11 cellular contexts compared by ENCODE assay signal in the genomic region with DNA sequence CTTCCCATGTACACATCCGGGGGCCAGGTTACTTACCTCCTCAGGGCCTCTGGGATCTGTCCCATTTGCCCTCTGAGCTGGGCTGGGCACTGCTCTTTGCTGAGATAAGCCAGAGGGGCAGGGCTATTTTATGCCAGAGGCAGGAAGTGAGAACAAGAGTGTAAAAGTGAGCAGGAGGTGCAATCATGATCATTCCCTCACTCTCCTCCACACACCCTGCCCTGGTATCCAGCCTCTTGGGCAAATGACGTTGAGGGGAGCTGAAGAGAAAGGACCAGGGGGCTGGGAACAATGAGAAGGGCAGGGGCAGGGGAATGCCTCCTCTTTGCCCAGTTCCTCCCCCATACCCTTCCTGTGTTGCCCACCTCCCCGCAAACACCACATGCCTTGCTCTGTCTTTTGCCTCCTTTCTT. TPM values are rescaled to one million over a fixed set of nuclear protein-coding genes. Genes with fewer than 3 reads are reported as not detected.
DNase-seq lines count a peak whose midpoint lies in the region; ATAC-seq and TF ChIP-seq lines count a peak whose summit lies in the region.
"Had no signal": no experiment of that assay in that cellular context is flagged by ENCODE, and none has a peak within 500 bp of the region (broad histone marks: within the 10 kb centered on the region; RNA-seq: fewer than 3 reads in every experiment).

No MANE protein-coding gene starts in this region.

- H3K4me1 ChIP-seq in CD4-positive, alpha-beta memory T cell (ENCODE audit: insufficient read depth, low read length): peaks cover 57% of the 10 kb centered on the region
- H3K4me1 ChIP-seq in Loucy (ENCODE audit: insufficient read depth, low read length, poor library complexity, severe bottlenecking): peaks cover 66% of the 10 kb centered on the region
- H3K4me1 ChIP-seq: gastrocnemius medialis had no signal

- peak overlapping the region; percentile 82 to 93 (median 88) for H3K4me3 Mint-ChIP-seq in CD4-positive, alpha-beta memory T cell
- peak overlapping the region; percentile 84 to 96 (median 94) for H3K4me3 Mint-ChIP-seq in naive B cell
- H3K4me3 Mint-ChIP-seq in progenitor cell of endocrine pancreas (ENCODE audit: low read depth): no peak overlapping the region

- H3K27ac Mint-ChIP-seq in CD4-positive, alpha-beta memory T cell: peak overlapping the region; percentile 91 to 98 (median 97)
- H3K27ac Mint-ChIP-seq in naive B cell (peak overlapping the region; percentile 94 to 100 (median 99)), progenitor cell of endocrine pancreas (no peak overlapping the region)

- H3K9me3 ChIP-seq in CD4-positive, alpha-beta memory T cell (ENCODE audit: control insufficient read depth in 1 of 2, low read length in 2 of 2): no peaks in the 10 kb centered on the region
- no peaks in the 10 kb centered on the region for H3K9me3 ChIP-seq in Loucy (ENCODE audit: insufficient read depth, low read depth, low read length)
- H3K9me3 ChIP-seq: gastrocnemius medialis had no signal

- no peaks in the 10 kb centered on the region for H3K27me3 Mint-ChIP-seq in CD4-positive, alpha-beta memory T cell
- H3K27me3 Mint-ChIP-seq in naive B cell (no peaks in the 10 kb centered on the region), progenitor cell of endocrine pancreas (peaks cover 50% of the 10 kb centered on the region)

- no peaks in the 10 kb centered on the region for H3K9me3 Mint-ChIP-seq in CD4-positive, alpha-beta memory T cell
- H3K9me3 Mint-ChIP-seq in naive B cell (no peaks in the 10 kb centered on the region), progenitor cell of endocrine pancreas (ENCODE audit: low read depth) (no peaks in the 10 kb centered on the region)

- peak overlapping the region; percentile 84 for H3K9ac ChIP-seq in Loucy (ENCODE audit: low read depth, low read length, poor library complexity, severe bottlenecking)

- CTCF ChIA-PET in CD4-positive, alpha-beta memory T cell (lab: Charles Lee; ENCODE audit: partially characterized antibody): interaction anchor here (1.0 to 7.1 kb wide), 4 partner anchors 11 to 195 kb away, joined by 3 to 40 read pairs (median 3); no protein-coding TSS in a partner anchor

- DNase-seq in CD4-positive, alpha-beta memory T cell: no peak
- DNase-seq in naive B cell (no peak), progenitor cell of endocrine pancreas (ENCODE audit: low spot score, unreplicated experiment) (no peak), COLO829 (ENCODE audit: low spot score) (no peak)
- DNase-seq: gastrocnemius medialis, NCI-H526 had no signal

- peak overlapping the region; percentile 91 for H3K4me2 ChIP-seq in Loucy (ENCODE audit: low read depth, low read length, poor library complexity, severe bottlenecking)

- H3K27ac ChIP-seq in CD4-positive, alpha-beta memory T cell (ENCODE audit: low read depth, low read length): peak overlapping the region; percentile 63
- H3K27ac ChIP-seq in cingulate gyrus (ENCODE audit: low read depth, low read length): peak overlapping the region; percentile 7
- H3K27ac ChIP-seq: VCaP had no signal

- peaks cover 37 to 76% (median 55%) of the 10 kb centered on the region in 4 donors for H3K4me1 Mint-ChIP-seq in CD4-positive, alpha-beta memory T cell
- H3K4me1 Mint-ChIP-seq in naive B cell: peaks cover 59 to 84% (median 80%) of the 10 kb centered on the region in 3 donors
- H3K4me1 Mint-ChIP-seq in progenitor cell of endocrine pancreas (ENCODE audit: low read depth): peaks cover 5% of the 10 kb centered on the region

- no peaks in the 10 kb centered on the region for H3K36me3 ChIP-seq in CD4-positive, alpha-beta memory T cell (ENCODE audit: insufficient read depth, low read length)
- no peaks in the 10 kb centered on the region for H3K36me3 ChIP-seq in Loucy (ENCODE audit: insufficient read depth, low read length)
- H3K36me3 ChIP-seq: gastrocnemius medialis had no signal

- H4K20me1 ChIP-seq in Loucy (ENCODE audit: insufficient read depth, low read length, poor library complexity, severe bottlenecking): no peaks in the 10 kb centered on the region

- H3K36me3 Mint-ChIP-seq in CD4-positive, alpha-beta memory T cell: no peaks in the 10 kb centered on the region
- H3K36me3 Mint-ChIP-seq in naive B cell: peaks cover 6 to 11% of the 10 kb centered on the region in 2 donors
- no peaks in the 10 kb centered on the region for H3K36me3 Mint-ChIP-seq in progenitor cell of endocrine pancreas (ENCODE audit: insufficient read depth)

- peaks cover 48% of the 10 kb centered on the region for H3K79me2 ChIP-seq in Loucy (ENCODE audit: insufficient read depth, low read length)

- H3K27me3 ChIP-seq in CD4-positive, alpha-beta memory T cell (ENCODE audit: insufficient read depth, low read length): no peaks in the 10 kb centered on the region
- no peaks in the 10 kb centered on the region for H3K27me3 ChIP-seq in Loucy (ENCODE audit: insufficient read depth, low read length, poor library complexity, severe bottlenecking)
- H3K27me3 ChIP-seq: gastrocnemius medialis had no signal

- peak overlapping the region; percentile 42 to 47 for H3K4me3 ChIP-seq in CD4-positive, alpha-beta memory T cell (ENCODE audit: low read length in 2 of 2)
- H3K4me3 ChIP-seq in Loucy (ENCODE audit: low read length, poor library complexity, severe bottlenecking): peak overlapping the region; percentile 70
- H3K4me3 ChIP-seq: gastrocnemius medialis had no signal

- POLR2A ChIA-PET in CD4-positive, alpha-beta memory T cell (lab: Charles Lee; ENCODE audit: partially characterized antibody): interaction anchor here (0.6 to 2.3 kb wide), 12 partner anchors 11 to 186 kb away, joined by 3 to 15 read pairs (median 3); a partner anchor contains a TSS

- no peaks in the 10 kb centered on the region for H3K9me2 ChIP-seq in Loucy (replicated peaks; ENCODE audit: low read depth, low read length)

- TF ChIP-seq CTCF in Loucy (conservative IDR thresholded peaks at IDR 0.05; ENCODE audit: low read length): no peak
- TF ChIP-seq CTCF in progenitor cell of endocrine pancreas (IDR thresholded peaks at IDR 0.05; ENCODE audit: unreplicated experiment): no peak

- H3F3A ChIP-seq in Loucy (ENCODE audit: low read depth): peaks cover 6% of the 10 kb centered on the region

- no peak overlapping the region for H2AFZ ChIP-seq in Loucy (ENCODE audit: low read length)

- no peak for ATAC-seq in naive B cell (ENCODE audit: low read depth in 2 of 2)
- no peak for ATAC-seq in GM18517 (IDR thresholded peaks at IDR 0.05; ENCODE audit: unreplicated experiment)
- ATAC-seq in GM21390 (IDR thresholded peaks at IDR 0.05; ENCODE audit: unreplicated experiment): no peak

- intact Hi-C loops in CD4-positive, alpha-beta memory T cell (cut with micrococcal nuclease): no loop called here

RNA-seq across cellular contexts. Expression of a gene that starts 4.2 kb away (rescaled TPM):
- 10 to 100 TPM; 10.2 to 11.1 TPM for total RNA-seq in CD4-positive, alpha-beta memory T cell
- polyA plus RNA-seq in CD4-positive, alpha-beta memory T cell: 10 to 100 TPM in 1 of 2 donors, 1 to 10 TPM in 1; 5.4 to 11.9 TPM
- polyA plus RNA-seq in naive B cell (ENCODE audit: low read depth in 6 of 6): 10 to 100 TPM; 25.2 to 69.9 (median 40.1) TPM
- 0.27 TPM in 1 of 2 replicates, not detected in the other for total RNA-seq in progenitor cell of endocrine pancreas

RNA-seq across cellular contexts. Expression of a gene that starts 15.7 kb away (rescaled TPM):
- total RNA-seq in CD4-positive, alpha-beta memory T cell: 10 to 100 TPM; 13.9 to 16.3 TPM
- under 1 TPM in 1 of 2 donors, not detected in 1; 0.25 TPM for polyA plus RNA-seq in CD4-positive, alpha-beta memory T cell
- 10 to 100 TPM in 1 of 6 donors, 1 to 10 TPM in 5; 3.8 to 11.0 (median 8.9) TPM for polyA plus RNA-seq in naive B cell (ENCODE audit: low read depth in 6 of 6)
- 5.0 and 5.6 TPM in 2 replicates for total RNA-seq in progenitor cell of endocrine pancreas

RNA-seq across cellular contexts. Expression of a gene that starts 24.4 kb away (rescaled TPM):
- 100 to 1,000 TPM; 246 to 255 TPM for total RNA-seq in CD4-positive, alpha-beta memory T cell
- 10 to 100 TPM; 13.3 to 64.6 TPM for polyA plus RNA-seq in CD4-positive, alpha-beta memory T cell
- 10 to 100 TPM; 26.6 to 67.1 (median 44.5) TPM for polyA plus RNA-seq in naive B cell (ENCODE audit: low read depth in 6 of 6)
- 370 and 406 TPM in 2 replicates for total RNA-seq in progenitor cell of endocrine pancreas

RNA-seq across cellular contexts. Expression of a gene that starts 31.4 kb away (rescaled TPM):
- 10 to 100 TPM; 82.3 to 83.5 TPM for total RNA-seq in CD4-positive, alpha-beta memory T cell
- polyA plus RNA-seq in CD4-positive, alpha-beta memory T cell: 100 to 1,000 TPM in 1 of 2 donors, 10 to 100 TPM in 1; 73.0 to 122 TPM
- polyA plus RNA-seq in naive B cell (ENCODE audit: low read depth in 6 of 6): 100 to 1,000 TPM in 4 of 6 donors, 10 to 100 TPM in 2; 93.5 to 139 (median 112) TPM
- 105 and 110 TPM in 2 replicates for total RNA-seq in progenitor cell of endocrine pancreas

RNA-seq across cellular contexts. Expression of a gene that starts 57.6 kb away (rescaled TPM):
- total RNA-seq in CD4-positive, alpha-beta memory T cell: 10 to 100 TPM; 88.6 to 88.7 TPM
- polyA plus RNA-seq in CD4-positive, alpha-beta memory T cell: 10 to 100 TPM; 14.4 to 45.8 TPM
- polyA plus RNA-seq in naive B cell (ENCODE audit: low read depth in 6 of 6): 10 to 100 TPM; 13.5 to 39.7 (median 23.2) TPM
- total RNA-seq in progenitor cell of endocrine pancreas: 159 and 164 TPM in 2 replicates
